In the genomic region with DNA sequence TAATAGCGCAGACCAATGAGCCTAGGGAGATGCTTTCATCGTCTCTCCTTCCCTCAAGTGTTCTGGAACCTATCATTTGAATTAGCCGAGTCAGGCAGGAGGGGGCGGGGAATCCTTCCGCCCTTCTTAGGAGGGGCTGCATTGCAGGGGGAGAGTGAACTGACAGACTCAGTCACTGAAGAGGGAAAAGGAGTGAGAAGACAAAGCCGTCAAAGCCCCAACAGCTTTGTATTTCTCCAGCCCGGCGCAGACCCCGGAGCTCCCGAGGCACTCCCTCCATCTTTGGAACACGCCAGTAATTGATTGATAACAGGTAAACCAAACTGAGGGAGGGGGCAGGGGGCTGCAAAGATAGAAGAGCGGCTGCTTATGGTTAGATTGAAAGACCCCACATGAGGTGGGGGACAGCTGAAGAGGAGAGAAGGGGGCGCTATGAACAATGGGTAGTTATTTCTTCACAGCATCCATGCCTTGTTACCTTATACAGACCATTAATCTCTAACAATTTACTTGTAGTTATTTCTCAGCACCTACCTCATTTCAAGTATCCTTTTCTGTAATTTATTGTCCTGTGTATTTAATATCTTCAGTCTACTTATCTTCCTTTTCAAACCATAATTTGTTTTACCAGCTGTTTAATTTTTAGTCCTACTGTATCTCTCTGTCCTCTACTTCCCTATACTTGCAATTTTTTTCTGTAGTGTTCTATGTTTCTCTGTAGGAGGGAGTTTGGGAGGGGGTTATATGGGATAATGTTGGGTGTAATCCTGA, we compare ENCODE assay signal across 8 cellular contexts. TPM values are rescaled to one million over a fixed set of nuclear protein-coding genes. Genes with fewer than 3 reads are reported as not detected.
DNase-seq lines count a peak whose midpoint lies in the region; ATAC-seq, FAIRE-seq and TF ChIP-seq lines count a peak whose summit lies in the region.

TSS of gene MLLT11 (plus strand) at position 157 of the 771 bp plus-strand sequence. CDS start 6,828 bp downstream, outside the sequence.

- dilution Hi-C loops in endothelial cell of umbilical vein (cut with MboI; ENCODE audit: extremely low pct_ligation_motif_present, low sequenced_read_pairs), result no loop called here

- H3K9me3 ChIP-seq in endothelial cell of umbilical vein (replicated peaks; ENCODE audit: control insufficient read depth, insufficient read depth, low read length), result no peaks in the 10 kb centered on the region
- H3K9me3 ChIP-seq in thymus (ENCODE audit: control insufficient read depth), result no peaks in the 10 kb centered on the region

- H3K9ac ChIP-seq in endothelial cell of umbilical vein (replicated peaks; ENCODE audit: extremely low read depth, insufficient read depth, low read length), result peak within 1 kb of the TSS; percentile 90

- H4K20me1 ChIP-seq in endothelial cell of umbilical vein (replicated peaks; ENCODE audit: control insufficient read depth, extremely low read depth, insufficient read depth, low read length), result peaks cover 6% of the 10 kb centered on the region

- TSS peak; percentile 48 for BruUV-seq in endothelial cell of umbilical vein (replicated peaks; lab: Mats Ljungman, UMichigan)

- intact Hi-C loops in endothelial cell of umbilical vein (cut with micrococcal nuclease), result loop anchor here (1.0 kb wide), 1 partner anchor 10 kb away; the partner anchor contains the start of gene GABPB2

- no peaks in the 10 kb centered on the region for H3K9me1 ChIP-seq in endothelial cell of umbilical vein (replicated peaks; ENCODE audit: control insufficient read depth, extremely low read depth, insufficient read depth, low read length)

- CTCF ChIA-PET in endothelial cell of umbilical vein (lab: Charles Lee), result interaction anchor here (0.8 to 6.1 kb wide), 6 partner anchors 11 to 136 kb away, joined by 3 to 39 read pairs (median 10); partner anchors contain the start of genes C1orf56, GABPB2 and MINDY1

- peak; percentile 94 for FAIRE-seq in endothelial cell of umbilical vein (lab: Jason Lieb, UNC)

- POLR2A ChIA-PET in endothelial cell of umbilical vein (lab: Charles Lee), result interaction anchor here (0.9 kb wide), 1 partner anchor 11 kb away, joined by 5 read pairs; no protein-coding TSS in a partner anchor

- H3K4me2 ChIP-seq in endothelial cell of umbilical vein (ENCODE audit: insufficient read depth, low read length), result peak within 1 kb of the TSS; percentile 96

- DNase-seq in GM03348 (ENCODE audit: low spot score) (peak; percentile 71), NCI-H1436 treated with DMSO at 0.1 percent for 48 hours (lab: John Stamatoyannopoulos, UW) (peak; percentile 76), endothelial cell of umbilical vein (ENCODE audit: low read depth, low spot score) (peak; percentile 72), lung microvascular endothelial cell (ENCODE audit: low read depth in 2 of 2) (peak; percentile 27 to 56)

- WGBS in thymus, result under 1% methylated on average over 13 of the region's 13 CpGs

- no peaks in the 10 kb centered on the region for H3K27me3 ChIP-seq in endothelial cell of umbilical vein (ENCODE audit: control insufficient read depth in 2 of 2, insufficient read depth in 2 of 2, low read length in 2 of 2)
- H3K27me3 ChIP-seq in thymus (ENCODE audit: control insufficient read depth, insufficient read depth), result no peaks in the 10 kb centered on the region

- TF ChIP-seq CTCF in WI38 (IDR thresholded peaks at IDR 0.05; ENCODE audit: low read depth, low read length) (no peak), endothelial cell of umbilical vein (IDR thresholded peaks at IDR 0.05; ENCODE audit: extremely low read depth in 1 of 2, insufficient read depth in 1 of 2, low read depth in 1 of 2, low read length in 2 of 2) (no peak)

- H2AFZ ChIP-seq in endothelial cell of umbilical vein (ENCODE audit: low read depth, low read length), result peak within 1 kb of the TSS; percentile 77

- ATAC-seq in HG03469 (IDR thresholded peaks at IDR 0.05; ENCODE audit: unreplicated experiment), result no peak
- no peak for ATAC-seq in HG03039 (IDR thresholded peaks at IDR 0.05; ENCODE audit: unreplicated experiment)

- peak; percentile 57 for TF ChIP-seq POLR2A in endothelial cell of umbilical vein (IDR thresholded peaks at IDR 0.05; ENCODE audit: low read depth, low read length)

- H3K27ac ChIP-seq in endothelial cell of umbilical vein (ENCODE audit: insufficient read depth, low read depth, low read length), result peak within 1 kb of the TSS; percentile 91
- H3K27ac ChIP-seq in thymus (ENCODE audit: low read depth), result peak within 1 kb of the TSS; percentile 98

- H3K4me3 ChIP-seq in WI38 (ENCODE audit: low read depth, low read length) (peak within 1 kb of the TSS; percentile 71), endothelial cell of umbilical vein (replicated peaks in 1 of 3; ENCODE audit: insufficient read depth in 1 of 3, low read depth in 1 of 3, low read length in 3 of 3) (peak within 1 kb of the TSS; percentile 82 to 94 (median 91)), thymus (ENCODE audit: low read length) (peak within 1 kb of the TSS; percentile 80)

- peaks cover 35% of the 10 kb centered on the region for H3K4me1 ChIP-seq in endothelial cell of umbilical vein (ENCODE audit: control insufficient read depth, extremely low read depth, insufficient read depth, low read length)
- H3K4me1 ChIP-seq in thymus (ENCODE audit: control insufficient read depth, insufficient read depth, low read length), result peaks cover 18% of the 10 kb centered on the region

- H3K79me2 ChIP-seq in endothelial cell of umbilical vein (ENCODE audit: control insufficient read depth, insufficient read depth, low read length), result peaks cover 95% of the 10 kb centered on the region

- H3K36me3 ChIP-seq in endothelial cell of umbilical vein (ENCODE audit: control insufficient read depth in 2 of 2, extremely low read depth in 1 of 2, insufficient read depth in 2 of 2, low read length in 2 of 2), result peaks cover 8 to 10% of the 10 kb centered on the region in 2 experiments
- peaks cover 6% of the 10 kb centered on the region for H3K36me3 ChIP-seq in thymus (ENCODE audit: control insufficient read depth, insufficient read depth)

TF ChIP-seq in endothelial cell of umbilical vein, 7 proteins besides CTCF, POLR2A, EP300 and RAD21:
- TF ChIP-seq MAX (IDR thresholded peaks at IDR 0.05; ENCODE audit: insufficient read depth, insufficient read length) (no peak), GATA2 (IDR thresholded peaks at IDR 0.05; ENCODE audit: insufficient read depth, insufficient read length, low read depth, low read length) (no peak), FOS (IDR thresholded peaks at IDR 0.05; ENCODE audit: borderline replicate concordance, insufficient read depth, low read length) (no peak), JUN (IDR thresholded peaks at IDR 0.05; ENCODE audit: borderline replicate concordance, insufficient read depth, insufficient read length, low read depth) (no peak), POLR2AphosphoS5 (IDR thresholded peaks at IDR 0.05; ENCODE audit: insufficient read depth, low read depth, low read length) (peak; percentile 43), MYC (IDR thresholded peaks at IDR 0.05; ENCODE audit: low read depth, low read length) (no peak)

RNA-seq across cellular contexts. Expression of gene MLLT11, which starts in this region (rescaled TPM):
- 26.5 and 38.1 TPM in 2 replicates for total RNA-seq in endothelial cell of umbilical vein
- polyA plus RNA-seq in endothelial cell of umbilical vein, result 24.4 and 25.2 TPM in 2 replicates
- 33.1 and 34.9 TPM in 2 replicates for polyA plus RNA-seq in endothelial cell of umbilical vein (2011; cell fraction: cytosol; rRNA removed)
- 11.6 and 14.1 TPM in 2 replicates for polyA plus RNA-seq in endothelial cell of umbilical vein (2011; cell fraction: nucleus; rRNA removed)
- 44.4 and 59.5 TPM in 2 replicates for polyA plus RNA-seq in endothelial cell of umbilical vein (2012)
- polyA minus RNA-seq in endothelial cell of umbilical vein, result 22.4 and 24.3 TPM in 2 replicates
- polyA minus RNA-seq in endothelial cell of umbilical vein (2011; cell fraction: cytosol; rRNA and poly(A)+ RNA removed), result 0.20 TPM
- polyA minus RNA-seq in endothelial cell of umbilical vein (2011; cell fraction: nucleus; rRNA and poly(A)+ RNA removed), result 4.5 and 7.2 TPM in 2 replicates
- 1.4 and 2.8 TPM in 2 replicates for total RNA-seq in lung microvascular endothelial cell
- 6.6 TPM for polyA plus RNA-seq in thymus
